ENCODE assay signal across 11 cellular contexts in the genomic region with DNA sequence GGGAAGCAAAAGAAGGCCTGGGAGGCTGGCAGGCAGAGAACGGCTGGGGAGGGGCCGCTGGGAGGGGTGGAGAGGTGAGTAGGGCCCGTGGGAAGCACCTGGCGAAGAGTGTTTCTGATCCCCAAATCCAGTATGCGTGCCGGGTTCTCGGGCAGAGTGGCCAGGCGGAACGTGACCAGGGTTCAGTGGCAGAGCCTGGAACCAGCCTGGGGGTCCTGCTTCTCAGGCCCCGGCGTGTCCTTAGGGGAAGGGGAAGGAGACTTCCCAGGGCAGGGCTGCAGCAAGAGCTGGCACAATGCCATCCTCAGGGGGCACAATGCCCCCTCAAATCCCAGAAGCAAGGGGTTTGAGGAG. TPM values are rescaled to one million over a fixed set of nuclear protein-coding genes. Genes with fewer than 3 reads are reported as not detected.
DNase-seq lines count a peak whose midpoint lies in the region; ATAC-seq, FAIRE-seq and TF ChIP-seq lines count a peak whose summit lies in the region.
"Had no signal": no experiment of that assay in that cellular context is flagged by ENCODE, and none has a peak within 500 bp of the region (broad histone marks: within the 10 kb centered on the region; RNA-seq: fewer than 3 reads in every experiment).

No MANE protein-coding gene starts in this region.

- peaks cover 22% of the 10 kb centered on the region for H3K4me1 Mint-ChIP-seq in activated naive CD4-positive, alpha-beta T cell treated with anti-CD3 and anti-CD28 coated beads for 36 hours (ENCODE audit: low read depth)
- H3K4me1 Mint-ChIP-seq in type B pancreatic cell (ENCODE audit: unreplicated experiment): peaks cover 20% of the 10 kb centered on the region

- TF ChIP-seq POLR2A in K562 (conservative IDR thresholded peaks at IDR 0.05) (no peak), prostate gland (IDR thresholded peaks at IDR 0.05) (no peak)

- ATAC-seq in activated naive CD4-positive, alpha-beta T cell treated with anti-CD3 and anti-CD28 coated beads, Interleukin-2, amount 50 U/mL, for 72 hours: no peak
- ATAC-seq in K562: no peak

- no TSS peak for BruUV-seq in K562 (replicated peaks; lab: Mats Ljungman, UMichigan)

- no peaks in the 10 kb centered on the region for H3K79me2 ChIP-seq in K562 (ENCODE audit: control insufficient read depth, insufficient read depth, low read length)

- intact Hi-C loops in activated naive CD4-positive, alpha-beta T cell treated with anti-CD3 and anti-CD28 coated beads for 36 hours (cut with micrococcal nuclease): loop anchor here (2.0 kb wide), 1 partner anchor 33 kb away; no protein-coding TSS in a partner anchor
- intact Hi-C loops in K562 (cut with micrococcal nuclease): no loop called here
- intact Hi-C loops in prostate gland (cut with DNase I): no loop called here

- TF ChIP-seq EP300 in K562 (IDR thresholded peaks at IDR 0.05; ENCODE audit: low read length): no peak

- no peak overlapping the region for H3K27ac ChIP-seq in K562 (ENCODE audit: extremely low read depth, low read depth, low read length)
- H3K27ac ChIP-seq in muscle layer of duodenum (ENCODE audit: low read length): peak overlapping the region; percentile 60
- H3K27ac ChIP-seq in prostate gland: no peak overlapping the region

- H3K9me3 ChIP-seq in K562 (replicated peaks; ENCODE audit: control insufficient read depth, insufficient read depth, low read depth, low read length) (no peaks in the 10 kb centered on the region), muscle layer of duodenum (ENCODE audit: control insufficient read depth in 1 of 2, low read length in 2 of 2) (no peaks in the 10 kb centered on the region), prostate gland (no peaks in the 10 kb centered on the region)
- H3K9me3 ChIP-seq: BE2C had no signal

- CTCF ChIA-PET in activated naive CD4-positive, alpha-beta T cell treated with anti-CD3 and anti-CD28 coated beads for 36 hours (lab: Charles Lee): no interaction called here
- CTCF ChIA-PET in K562 (lab: Yijun Ruan, JAX; ENCODE audit: low intra/inter-chr PET ratio): no interaction called here

- TF ChIP-seq CTCF in K562 (IDR thresholded peaks at IDR 0.05 in 2 of 3, conservative IDR thresholded peaks at IDR 0.05 in 1 of 3; ENCODE audit: insufficient read depth in 2 of 3, low read depth in 1 of 3, low read length in 3 of 3): no peak
- TF ChIP-seq CTCF in type B pancreatic cell (conservative IDR thresholded peaks at IDR 0.05): no peak
- no peak for TF ChIP-seq CTCF in prostate gland (IDR thresholded peaks at IDR 0.05)

- H3K4me3 Mint-ChIP-seq in activated naive CD4-positive, alpha-beta T cell treated with anti-CD3 and anti-CD28 coated beads for 36 hours: peak overlapping the region; percentile 65
- H3K4me3 Mint-ChIP-seq in type B pancreatic cell: peak overlapping the region; percentile 78

- peak overlapping the region in 1 of 2 experiments; percentile 91; a peak in 2 of 4 replicates for H3K9ac ChIP-seq in K562 (ENCODE audit: insufficient read depth in 1 of 2, low read depth in 2 of 2, low read length in 2 of 2)

- no peak for DNase-seq in activated naive CD4-positive, alpha-beta T cell treated with anti-CD3 and anti-CD28 coated beads for 36 hours
- DNase-seq in activated naive CD4-positive, alpha-beta T cell treated with anti-CD3 and anti-CD28 coated beads, Interleukin-2, amount 50 U/mL, for 72 hours (ENCODE audit: low spot score in 2 of 2): no peak
- DNase-seq in K562 (ENCODE audit: extremely low read depth in 1 of 4, low spot score in 3 of 4): no peak
- no peak for DNase-seq in type B pancreatic cell (ENCODE audit: extremely low spot score, unreplicated experiment)
- no peak for DNase-seq in prostate gland (ENCODE audit: low spot score)
- DNase-seq in SIG-M5 treated with dmso at 0.1 percent for 504 hours (lab: John Stamatoyannopoulos, UW; ENCODE audit: unreplicated experiment): no peak
- no peak for DNase-seq in dermis blood vessel endothelial cell
- DNase-seq: BE2C had no signal

- H3K9me1 ChIP-seq in K562 (ENCODE audit: control insufficient read depth, insufficient read depth, low read length): no peaks in the 10 kb centered on the region

- H3K4me3 ChIP-seq in K562 (0 out of 2 replicates have a peak overlapping the region, but pooled peaks have one; percentile 75), muscle layer of duodenum (ENCODE audit: low read depth in 1 of 2, low read length in 2 of 2) (peak overlapping the region; percentile 52 to 68), prostate gland (peak overlapping the region in 1 of 2 donors; percentile 53)

- H3K27me3 ChIP-seq in K562 (ENCODE audit: control insufficient read depth in 2 of 2, insufficient read depth in 2 of 2, low read length in 2 of 2) (no peaks in the 10 kb centered on the region), muscle layer of duodenum (ENCODE audit: low read depth, low read length) (no peaks in the 10 kb centered on the region), prostate gland (replicated peaks; ENCODE audit: insufficient read depth) (no peaks in the 10 kb centered on the region)
- H3K27me3 ChIP-seq: BE2C had no signal

- 94% methylated on average over 3 of the region's 11 CpGs for WGBS in K562 (ENCODE audit: insufficient coverage, low coverage, missing lambda C conversion rate)
- WGBS in prostate gland: 79% methylated on average over 11 of the region's 11 CpGs

- no peaks in the 10 kb centered on the region for H3K36me3 Mint-ChIP-seq in activated naive CD4-positive, alpha-beta T cell treated with anti-CD3 and anti-CD28 coated beads for 36 hours (ENCODE audit: low read depth)
- peaks cover 0 to 5% of the 10 kb centered on the region in 2 donors for H3K36me3 Mint-ChIP-seq in activated naive CD4-positive, alpha-beta T cell treated with anti-CD3 and anti-CD28 coated beads, Interleukin-2, amount 50 U/mL, for 72 hours
- H3K36me3 Mint-ChIP-seq in type B pancreatic cell: no peaks in the 10 kb centered on the region

- no peaks in the 10 kb centered on the region for H3K36me3 ChIP-seq in K562 (ENCODE audit: control insufficient read depth, insufficient read depth, low read length)
- no peaks in the 10 kb centered on the region for H3K36me3 ChIP-seq in muscle layer of duodenum (ENCODE audit: control insufficient read depth in 1 of 2, insufficient read depth in 2 of 2, low read length in 2 of 2)
- H3K36me3 ChIP-seq in prostate gland: no peaks in the 10 kb centered on the region
- H3K36me3 ChIP-seq: BE2C had no signal

- H3K4me1 ChIP-seq in K562 (replicated peaks in 1 of 2; ENCODE audit: control insufficient read depth in 2 of 2, insufficient read depth in 2 of 2, low read length in 2 of 2) (peaks cover 9 to 24% of the 10 kb centered on the region in 2 experiments), muscle layer of duodenum (ENCODE audit: control insufficient read depth in 1 of 2, insufficient read depth in 2 of 2, low read length in 2 of 2) (peaks cover 0 to 3% of the 10 kb centered on the region in 2 donors), prostate gland (replicated peaks) (no peaks in the 10 kb centered on the region)
- H3K4me1 ChIP-seq: BE2C had no signal

- no peaks in the 10 kb centered on the region for H3K9me3 Mint-ChIP-seq in activated naive CD4-positive, alpha-beta T cell treated with anti-CD3 and anti-CD28 coated beads for 36 hours
- H3K9me3 Mint-ChIP-seq in activated naive CD4-positive, alpha-beta T cell treated with anti-CD3 and anti-CD28 coated beads, Interleukin-2, amount 50 U/mL, for 72 hours: peaks cover 3 to 7% of the 10 kb centered on the region in 2 donors
- H3K9me3 Mint-ChIP-seq in type B pancreatic cell: no peaks in the 10 kb centered on the region
- H3K9me3 Mint-ChIP-seq: memory B cell had no signal

- FAIRE-seq in K562 (lab: Jason Lieb, UNC): no peak
- FAIRE-seq: TTC549 had no signal

- POLR2A ChIA-PET in K562 (lab: Yijun Ruan, JAX): interaction anchor here (0.6 to 0.7 kb wide), 3 partner anchors 19 to 864 kb away, joined by 3 to 4 read pairs (median 4); no protein-coding TSS in a partner anchor

- no peaks in the 10 kb centered on the region for H3K27me3 Mint-ChIP-seq in activated naive CD4-positive, alpha-beta T cell treated with anti-CD3 and anti-CD28 coated beads for 36 hours (ENCODE audit: low read depth)
- no peaks in the 10 kb centered on the region for H3K27me3 Mint-ChIP-seq in type B pancreatic cell

- H4K20me1 ChIP-seq in K562 (replicated peaks; ENCODE audit: control insufficient read depth, insufficient read depth, low read length): peaks cover 4% of the 10 kb centered on the region; the same call in 1 of the 2 replicates

- H3K4me2 ChIP-seq in K562 (ENCODE audit: insufficient read depth, low read length): peak overlapping the region; percentile 71

- H3K27ac Mint-ChIP-seq in activated naive CD4-positive, alpha-beta T cell treated with anti-CD3 and anti-CD28 coated beads for 36 hours: no peak overlapping the region
- no peak overlapping the region for H3K27ac Mint-ChIP-seq in activated naive CD4-positive, alpha-beta T cell treated with anti-CD3 and anti-CD28 coated beads, Interleukin-2, amount 50 U/mL, for 72 hours
- no peak overlapping the region for H3K27ac Mint-ChIP-seq in type B pancreatic cell
- H3K27ac Mint-ChIP-seq: memory B cell had no signal

- no peak for TF ChIP-seq RAD21 in K562 (CRISPR knock-in tag; conservative IDR thresholded peaks at IDR 0.05 in 1 of 2, IDR thresholded peaks at IDR 0.05 in 1 of 2)

- H2AFZ ChIP-seq in K562 (ENCODE audit: low read depth, low read length): peak overlapping the region; percentile 98

- in situ Hi-C loops in K562 (cut with MboI): no loop called here

RNA-seq across cellular contexts. Expression of a gene that starts 25.5 kb away (rescaled TPM):
- 1 to 10 TPM; 1.1 to 1.6 TPM for total RNA-seq in activated naive CD4-positive, alpha-beta T cell treated with anti-CD3 and anti-CD28 coated beads for 36 hours
- 1 to 10 TPM; 3.6 to 5.7 TPM for total RNA-seq in activated naive CD4-positive, alpha-beta T cell treated with anti-CD3 and anti-CD28 coated beads, Interleukin-2, amount 50 U/mL, for 72 hours
- 0.25 and 1.5 TPM in 2 replicates for total RNA-seq in K562 (2011; cell fraction: chromatin; rRNA removed; ENCODE audit: low replicate concordance)
- total RNA-seq in K562 (2011; cell fraction: nucleolus; rRNA removed): 2.9 and 4.7 TPM in 2 replicates
- total RNA-seq in K562 (2011; cell fraction: nucleoplasm; rRNA removed): 1.9 and 2.3 TPM in 2 replicates
- 11.9 and 13.6 TPM in 2 replicates for total RNA-seq in K562 (2014; rRNA removed)
- total RNA-seq in K562 (2014; rRNA removed; fragmentation: Illumina TruSeq; extraction: Trizol): 0.19 and 0.22 TPM in 2 replicates
- 0.76 and 1.3 TPM in 2 replicates for total RNA-seq in K562 (2015; rRNA removed; fragmentation: Illumina TruSeq; extraction: Trizol)
- total RNA-seq in K562 (2021): 4.9 and 5.7 TPM in 2 replicates
- polyA plus RNA-seq in K562 (2011; rRNA removed): 0.52 and 1.6 TPM in 2 replicates
- 2.4 and 5.6 TPM in 2 replicates for polyA plus RNA-seq in K562 (2011; cell fraction: cytosol; rRNA removed)
- polyA plus RNA-seq in K562 (2011; cell fraction: nucleus; rRNA removed): 4.3 and 4.5 TPM in 2 replicates
- 1.6 and 2.5 TPM in 2 replicates for polyA plus RNA-seq in K562 (2012)
- polyA plus RNA-seq in K562 (2014; fragmentation: Illumina TruSeq; extraction: Trizol): 0.25 and 0.29 TPM in 2 replicates
- polyA plus RNA-seq in K562 (2014; fragmentation: Nextera tagmentation; extraction: Ambion mirVana): under 1 TPM; 0.14 to 0.18 TPM
- polyA plus RNA-seq in K562 (2014; rRNA removed): 4.0 and 4.7 TPM in 2 replicates
- polyA minus RNA-seq in K562 (2011; rRNA and poly(A)+ RNA removed): 0.32 and 0.48 TPM in 2 replicates
- polyA minus RNA-seq in K562 (2011; cell fraction: cytosol; rRNA and poly(A)+ RNA removed): 1.7 and 3.7 TPM in 2 replicates
- polyA minus RNA-seq in K562 (2011; cell fraction: nucleus; rRNA and poly(A)+ RNA removed): 3.2 and 4.7 TPM in 2 replicates
- 22.3 and 37.5 TPM in 2 replicates for total RNA-seq in type B pancreatic cell (ENCODE audit: low replicate concordance)
- 10 to 100 TPM in 1 of 2 donors, 1 to 10 TPM in 1; 7.2 to 30.7 TPM for total RNA-seq in prostate gland
- 13.0 and 19.4 TPM in 2 replicates for total RNA-seq in dermis blood vessel endothelial cell
